Comparison of ENCODE assay signal across 1 cellular context in the genomic region with DNA sequence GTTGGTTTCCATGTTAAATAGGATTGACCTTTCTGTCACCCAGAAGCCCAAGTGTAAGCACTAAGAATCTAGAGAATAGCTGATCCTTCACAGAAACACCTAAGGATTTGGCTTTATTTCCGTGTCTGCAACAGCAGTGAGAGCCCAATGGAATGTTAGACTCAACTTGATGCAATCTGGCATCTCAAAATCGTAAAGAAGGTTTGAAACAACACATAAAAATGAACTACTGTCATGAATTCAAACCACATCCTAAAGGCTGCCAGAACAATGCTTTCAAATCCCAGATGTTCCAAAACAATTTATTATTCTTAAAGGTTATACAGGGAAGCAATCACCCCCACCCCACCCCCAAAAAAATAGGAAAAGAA.
TF ChIP-seq lines count a peak whose summit lies in the region.

No MANE protein-coding gene starts in this region.

TF ChIP-seq in endothelial cell of umbilical vein, 7 proteins besides CTCF, POLR2A, EP300 and RAD21:
- TF ChIP-seq FOS (IDR thresholded peaks at IDR 0.05; ENCODE audit: borderline replicate concordance, insufficient read depth, low read length) = no peak
- no peak for TF ChIP-seq POLR2AphosphoS5 (IDR thresholded peaks at IDR 0.05; ENCODE audit: insufficient read depth, low read depth, low read length)
- TF ChIP-seq, protein P1, sequence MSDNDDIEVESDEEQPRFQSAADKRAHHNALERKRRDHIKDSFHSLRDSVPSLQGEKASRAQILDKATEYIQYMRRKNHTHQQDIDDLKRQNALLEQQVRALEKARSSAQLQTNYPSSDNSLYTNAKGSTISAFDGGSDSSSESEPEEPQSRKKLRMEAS (IDR thresholded peaks at IDR 0.05; ENCODE audit: insufficient read depth, insufficient read length) = no peak
- TF ChIP-seq GATA2 (IDR thresholded peaks at IDR 0.05; ENCODE audit: insufficient read depth, insufficient read length, low read depth, low read length) = no peak
- no peak for TF ChIP-seq JUN (IDR thresholded peaks at IDR 0.05; ENCODE audit: borderline replicate concordance, insufficient read depth, insufficient read length, low read depth)
- no peak for TF ChIP-seq EZH2 (IDR thresholded peaks at IDR 0.05; ENCODE audit: borderline replicate concordance, low read depth, low read length, severe bottlenecking)
- no peak for TF ChIP-seq MYC (IDR thresholded peaks at IDR 0.05; ENCODE audit: low read depth, low read length)
